ENCODE assay signal across 17 cellular contexts in the genomic region with DNA sequence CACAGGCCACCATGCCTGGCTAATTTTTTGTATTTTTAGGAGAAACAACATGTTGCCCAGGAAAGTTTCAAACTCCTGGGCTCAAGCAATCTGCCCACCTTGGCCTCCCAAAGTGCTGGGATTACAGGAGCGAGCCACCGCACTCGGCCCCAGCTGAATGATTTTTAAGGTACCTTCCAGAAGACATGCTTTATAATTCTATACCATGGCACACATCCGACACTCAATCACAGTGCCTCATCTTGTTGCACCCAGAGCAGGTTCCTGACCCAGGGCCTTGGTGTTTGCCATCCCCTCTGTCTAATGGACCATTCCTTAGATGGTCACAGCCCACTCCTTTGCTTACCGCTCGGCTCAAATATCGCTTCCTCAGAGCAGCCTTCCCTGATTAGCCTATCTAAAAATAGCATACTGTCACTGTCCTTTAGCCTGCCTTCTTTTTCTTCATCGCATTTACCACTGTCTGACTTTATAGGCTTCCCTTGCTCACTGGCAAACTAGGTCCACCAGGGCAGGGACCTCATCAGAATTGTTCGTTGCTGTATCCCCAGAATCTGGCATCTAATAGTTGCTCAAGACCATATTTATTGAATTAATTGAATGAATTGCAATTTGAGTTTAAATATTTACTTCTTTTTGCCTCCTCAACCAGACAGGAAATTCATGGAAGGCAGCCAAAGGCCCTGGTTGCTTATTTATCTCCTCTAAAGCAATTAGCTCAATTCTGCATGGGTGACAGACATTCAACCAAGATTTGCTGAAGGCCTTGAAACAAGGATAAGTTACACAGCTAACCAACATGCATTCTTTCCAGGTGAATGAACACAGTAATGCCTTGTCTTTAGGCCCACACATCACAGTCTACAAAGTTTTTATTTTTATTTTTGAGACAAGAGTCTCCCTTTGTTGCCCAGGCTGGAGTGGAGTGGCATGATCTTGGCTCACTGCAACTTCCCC. TPM values are rescaled to one million over a fixed set of nuclear protein-coding genes. Genes with fewer than 3 reads are reported as not detected.
DNase-seq lines count a peak whose midpoint lies in the region; ATAC-seq and TF ChIP-seq lines count a peak whose summit lies in the region.
"Had no signal": no experiment of that assay in that cellular context is flagged by ENCODE, and none has a peak within 500 bp of the region (broad histone marks: within the 10 kb centered on the region; RNA-seq: fewer than 3 reads in every experiment).

No MANE protein-coding gene starts in this region.

- no peak overlapping the region for H3K4me3 ChIP-seq in BE2C (ENCODE audit: low read depth, low read length)
- H3K4me3 ChIP-seq: vagina had no signal

- TF ChIP-seq CTCF in BE2C (IDR thresholded peaks at IDR 0.05; ENCODE audit: low read depth, low read length) = no peak

- no peaks in the 10 kb centered on the region for H3K9me3 ChIP-seq in BE2C
- H3K9me3 ChIP-seq: vagina had no signal

- peak; percentile 49 for DNase-seq in BE2C
- DNase-seq in HK-2 (ENCODE audit: unreplicated experiment) = peak; percentile 7
- DNase-seq in astrocyte of the hippocampus (ENCODE audit: low read depth, low spot score) = peak; percentile 53
- peak; percentile 18 for DNase-seq in mesenteric fat pad (ENCODE audit: low spot score)
- DNase-seq in NOMO-1 (lab: John Stamatoyannopoulos, UW; ENCODE audit: unreplicated experiment in 2 of 2) = no peak
- DNase-seq: activated B cell treated with CpG ODN at 0.5 μM for 24 hours; activated CD8-positive, alpha-beta memory T cell treated with anti-CD3 and anti-CD28 coated beads, Interleukin-2, amount 10 ng/mL, durations not matched to agents 7 days and 5 days; activated gamma-delta T cell treated with Interleukin-2 at 50 U/mL for 16 hours; mesendoderm; NCI-H1048; nucleus accumbens; PC-3; stimulated activated naive CD8-positive, alpha-beta T cell treated with anti-CD3 and anti-CD28 coated beads, Interleukin-15, amount 100 ng/mL, for 72 hours had no signal

- ATAC-seq in GM21360 (IDR thresholded peaks at IDR 0.05; ENCODE audit: unreplicated experiment) = no peak
- ATAC-seq in HG02884 (IDR thresholded peaks at IDR 0.05; ENCODE audit: unreplicated experiment) = no peak
- ATAC-seq in HG03039 (IDR thresholded peaks at IDR 0.05; ENCODE audit: unreplicated experiment) = no peak
- ATAC-seq: activated CD8-positive, alpha-beta memory T cell treated with anti-CD3 and anti-CD28 coated beads, Interleukin-2, amount 10 ng/mL, durations not matched to agents 7 days and 5 days; PC-3; stimulated activated naive CD8-positive, alpha-beta T cell treated with anti-CD3 and anti-CD28 coated beads, Interleukin-15, amount 100 ng/mL, for 72 hours had no signal

- no peaks in the 10 kb centered on the region for H3K27me3 ChIP-seq in BE2C
- H3K27me3 ChIP-seq: vagina had no signal

- no peaks in the 10 kb centered on the region for H3K36me3 ChIP-seq in BE2C
- H3K36me3 ChIP-seq: vagina had no signal

- peaks cover 12% of the 10 kb centered on the region; the same call in 1 of the 2 replicates for H3K4me1 ChIP-seq in BE2C
- H3K4me1 ChIP-seq: vagina had no signal

RNA-seq across cellular contexts. Expression of gene TENT4B, which starts 6.3 kb away (rescaled TPM):
- polyA plus RNA-seq in BE2C (2012; ENCODE audit: insufficient read depth, insufficient read length, low read depth) = 8.6 TPM
- 11.3 TPM for total RNA-seq in mesenteric fat pad

Comparison
In these comparisons a context has a peak if more than half of its experiments do, and no peak if none do; other contexts are left out.
1. DNase-seq: peak in BE2C (single experiment), HK-2 (single experiment), astrocyte of the hippocampus (single experiment) and mesenteric fat pad (single experiment); none in NOMO-1 (0 of 2).